In genomic region chr2:98311090-98311489, GRCh38 we compare ENCODE assay signal across 36 cellular contexts. TPM values are rescaled to one million over a fixed set of nuclear protein-coding genes. Genes with fewer than 3 reads are reported as not detected.
"Had no signal": no experiment of that assay in that cellular context is flagged by ENCODE, and none has a peak within 500 bp of the region (broad histone marks: within the 10 kb centered on the region; RNA-seq: fewer than 3 reads in every experiment).

No MANE protein-coding gene starts in this region.

- H3K4me3 ChIP-seq: adrenal gland, body of pancreas, breast epithelium had no signal

- DNase-seq: activated B cell treated with CpG ODN at 0.5 μM for 24 hours; activated CD4-positive, alpha-beta memory T cell treated with anti-CD3 and anti-CD28 coated beads for 36 hours; activated CD4-positive, alpha-beta T cell treated with anti-CD3 and anti-CD28 coated beads for 4 hours; activated CD4-positive, alpha-beta T cell treated with anti-CD3 and anti-CD28 coated beads, Interleukin-2, amount 10 ng/mL, durations not matched to agents 24 days and 14 days; activated CD4-positive, alpha-beta T cell treated with anti-CD3 and anti-CD28 coated beads, Interleukin-2, amount 50 U/mL, for 1 hour; activated CD4-positive, alpha-beta T cell treated with anti-CD3 and anti-CD28 coated beads, Interleukin-2, amount 50 U/mL, for 4 hours; activated CD4-positive, CD25-positive, alpha-beta regulatory T cell treated with anti-CD3 and anti-CD28 coated beads, Interleukin-2, amount 50 U/mL, for 72 hours; activated CD8-positive, alpha-beta memory T cell treated with anti-CD3 and anti-CD28 coated beads, Interleukin-2, amount 50 U/mL, for 4 hours; activated effector memory CD4-positive, alpha-beta T cell treated with anti-CD3 and anti-CD28 coated beads, Interleukin-2, amount 50 U/mL, for 16 hours; activated gamma-delta T cell treated with Interleukin-2 at 50 U/mL for 16 hours; activated naive CD4-positive, alpha-beta T cell; activated naive CD4-positive, alpha-beta T cell treated with anti-CD3 and anti-CD28 coated beads for 36 hours; activated naive CD4-positive, alpha-beta T cell treated with anti-CD3 and anti-CD28 coated beads, Interleukin-2, amount 50 U/mL, for 16 hours; activated naive CD8-positive, alpha-beta T cell treated with anti-CD3 and anti-CD28 coated beads for 36 hours; activated T-cell treated with anti-CD3 and anti-CD28 coated beads for 4 hours; activated T-cell treated with anti-CD3 and anti-CD28 coated beads, Interleukin-2, amount 50 U/mL, for 1 hour; activated T-cell treated with anti-CD3 and anti-CD28 coated beads, Interleukin-2, amount 50 U/mL, for 4 hours; adrenal gland; amniotic stem cell; aorta; body of pancreas; brain microvascular endothelial cell; central memory CD4-positive, alpha-beta T cell; T-helper 2 cell; T-helper 9 cell had no signal

- H3K36me3 ChIP-seq: adrenal gland, brain microvascular endothelial cell, breast epithelium had no signal

- H3K27me3 ChIP-seq: body of pancreas, brain microvascular endothelial cell had no signal

- H3K9me3 ChIP-seq: adrenal gland, body of pancreas, breast epithelium had no signal

- H3K27ac ChIP-seq: adrenal gland, body of pancreas, brain microvascular endothelial cell, breast epithelium, VCaP had no signal

- H3K4me1 ChIP-seq: adrenal gland, body of pancreas, breast epithelium had no signal

- FAIRE-seq: astrocyte, TTC549 had no signal

- ATAC-seq: activated CD8-positive, alpha-beta T cell treated with anti-CD3 and anti-CD28 coated beads for 36 hours; activated naive CD4-positive, alpha-beta T cell treated with anti-CD3 and anti-CD28 coated beads, Interleukin-2, amount 50 U/mL, for 72 hours; activated T-cell treated with anti-CD3 and anti-CD28 coated beads, Interleukin-2, amount 50 U/mL, for 4 hours; activated T-cell treated with anti-CD3 and anti-CD28 coated beads, Interleukin-2, amount 50 U/mL, for 72 hours; activated T-helper 17 cell treated with anti-CD3 and anti-CD28 coated beads, Interleukin-2, amount 50 U/mL, for 72 hours; body of pancreas had no signal

RNA-seq across cellular contexts. Expression of gene CNGA3, which starts 35.2 kb away (rescaled TPM):
- total RNA-seq: activated B cell treated with CpG ODN at 0.5 μM for 24 hours; activated CD4-positive, alpha-beta memory T cell treated with anti-CD3 and anti-CD28 coated beads for 36 hours; activated CD4-positive, alpha-beta T cell treated with anti-CD3 and anti-CD28 coated beads, Interleukin-2, amount 10 ng/mL, durations not matched to agents 24 days and 14 days; activated CD8-positive, alpha-beta memory T cell treated with anti-CD3 and anti-CD28 coated beads for 36 hours; activated CD8-positive, alpha-beta T cell treated with anti-CD3 and anti-CD28 coated beads for 36 hours; activated naive CD4-positive, alpha-beta T cell treated with anti-CD3 and anti-CD28 coated beads for 36 hours; activated naive CD4-positive, alpha-beta T cell treated with anti-CD3 and anti-CD28 coated beads, Interleukin-2, amount 50 U/mL, for 72 hours; activated naive CD8-positive, alpha-beta T cell treated with anti-CD3 and anti-CD28 coated beads for 36 hours; activated T-cell treated with anti-CD3 and anti-CD28 coated beads, Interleukin-2, amount 50 U/mL, for 4 hours; activated T-cell treated with anti-CD3 and anti-CD28 coated beads, Interleukin-2, amount 50 U/mL, for 72 hours; activated T-helper 1 cell treated with anti-CD3 and anti-CD28 coated beads, Interleukin-12 subunit alpha, Interleukin-12 subunit beta, Interleukin-2, Interleukin-4 antibody, amounts not matched to agents 30 ng/mL and 10 ng/mL and 1 ng/mL, durations not matched to agents 14 hours and 24 hours and 36 hours; activated T-helper 17 cell treated with anti-CD3 and anti-CD28 coated beads, Interleukin-2, amount 50 U/mL, for 72 hours; aorta; astrocyte; cardiac septum had no signal
- polyA plus RNA-seq: aorta had no signal
